8 cellular contexts compared by ENCODE assay signal in the genomic region with DNA sequence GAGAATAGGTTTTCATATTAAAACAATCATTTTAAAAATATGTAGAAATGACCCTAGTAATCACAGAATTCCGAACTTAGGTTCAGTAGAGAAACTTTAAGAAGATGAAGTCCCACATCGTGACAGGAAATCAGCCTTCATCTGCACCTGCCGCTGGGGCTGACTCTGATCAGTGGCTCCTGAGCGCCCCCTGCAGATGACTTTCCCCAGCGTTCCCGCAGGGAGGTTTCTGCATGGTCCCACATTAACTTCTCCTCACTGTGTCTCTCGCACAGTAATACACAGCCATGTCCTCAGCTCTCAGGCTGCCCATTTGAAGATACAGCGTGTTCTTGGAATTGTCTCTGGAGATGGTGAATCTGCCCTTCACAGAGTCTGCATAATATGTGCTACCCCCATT.
DNase-seq lines count a peak whose midpoint lies in the region; ATAC-seq, FAIRE-seq and TF ChIP-seq lines count a peak whose summit lies in the region.

No MANE protein-coding gene starts in this region.

- H3K27me3 ChIP-seq in tibial artery: no peaks in the 10 kb centered on the region

- intact Hi-C loops in tibial artery (cut with DNase I; ENCODE audit: low total_unique reads): no loop called here

- H3K27ac ChIP-seq in tibial artery: no peak overlapping the region

- no peak for DNase-seq in D721Med (ENCODE audit: insufficient read length, low spot score)
- DNase-seq in NCI-H748 treated with DMSO at 0.1 percent for 48 hours (lab: John Stamatoyannopoulos, UW): peak; percentile 37
- peak; percentile 44 for DNase-seq in activated T-cell treated with anti-CD3 and anti-CD28 coated beads for 1 hour (ENCODE audit: low read depth)
- DNase-seq in stimulated activated CD4-positive, alpha-beta T cell treated with anti-CD3 and anti-CD28 coated beads, Interleukin-1b, Interleukin-23, amount 100 ng/mL, for 4 hours (ENCODE audit: low read depth in 2 of 2): peak; percentile 55 to 62
- no peak for DNase-seq in islet precursor cell
- no peak for DNase-seq in NCI-H1105 (lab: John Stamatoyannopoulos, UW)
- DNase-seq in tibial artery: no peak

- peak; percentile 15 for TF ChIP-seq CTCF in D721Med (IDR thresholded peaks at IDR 0.05; ENCODE audit: insufficient read depth, missing control alignments)
- TF ChIP-seq CTCF in tibial artery (IDR thresholded peaks at IDR 0.05): no peak

- no peaks in the 10 kb centered on the region for H3K36me3 ChIP-seq in tibial artery

- FAIRE-seq in D721Med (lab: Jason Lieb, UNC): no peak

- no peaks in the 10 kb centered on the region for H3K4me1 ChIP-seq in tibial artery

- ATAC-seq in GM21528 (IDR thresholded peaks at IDR 0.05; ENCODE audit: low FRiP score, unreplicated experiment): no peak

- no peak overlapping the region for H3K4me3 ChIP-seq in tibial artery

- no peaks in the 10 kb centered on the region for H3K9me3 ChIP-seq in tibial artery

Comparison
In these comparisons a context has a peak if more than half of its experiments do, and no peak if none do; other contexts are left out.
1. DNase-seq: peak in NCI-H748 treated with DMSO at 0.1 percent for 48 hours (single experiment), activated T-cell treated with anti-CD3 and anti-CD28 coated beads for 1 hour (single experiment) and stimulated activated CD4-positive, alpha-beta T cell treated with anti-CD3 and anti-CD28 coated beads, Interleukin-1b, Interleukin-23, amount 100 ng/mL, for 4 hours (2 of 2); none in D721Med (single experiment), islet precursor cell (single experiment), NCI-H1105 (single experiment) and tibial artery (0 of 2).